In the genomic region with DNA sequence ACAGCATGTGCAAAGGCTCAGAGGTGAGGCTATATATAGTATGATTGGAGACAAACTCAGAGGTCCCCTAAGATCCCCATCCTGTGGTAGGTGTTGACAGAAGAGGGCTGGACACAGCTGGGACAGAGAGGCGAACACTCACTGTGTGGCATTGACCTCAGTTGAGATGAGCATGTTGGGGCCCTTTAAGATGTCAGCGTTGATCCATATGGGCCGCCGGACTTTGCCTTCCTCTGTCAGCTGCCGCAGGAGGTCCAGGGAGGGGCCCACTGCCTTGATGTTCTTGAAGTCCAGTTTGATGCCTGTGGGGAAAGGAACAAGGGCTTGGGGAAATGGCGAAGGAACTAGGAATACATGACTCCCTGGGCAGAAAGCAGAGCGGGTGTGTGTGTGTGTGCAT, we compare ENCODE assay signal across 29 cellular contexts. TPM values are rescaled to one million over a fixed set of nuclear protein-coding genes. Genes with fewer than 3 reads are reported as not detected.
"Had no signal": no experiment of that assay in that cellular context is flagged by ENCODE, and none has a peak within 500 bp of the region (broad histone marks: within the 10 kb centered on the region; RNA-seq: fewer than 3 reads in every experiment).

No MANE protein-coding gene starts in this region.

- H3K27me3 Mint-ChIP-seq: activated naive CD8-positive, alpha-beta T cell treated with anti-CD3 and anti-CD28 coated beads, Interleukin-2, amount 50 U/mL, for 24 hours; naive thymus-derived CD4-positive, alpha-beta T cell had no signal

- H3K4me3 ChIP-seq: body of pancreas, cardiac muscle cell, heart right ventricle, lung, pancreas, skin epidermis, transverse colon, vagina had no signal

- H3K4me1 Mint-ChIP-seq: activated CD4-positive, alpha-beta memory T cell treated with anti-CD3 and anti-CD28 coated beads, Interleukin-2, amount 10 ng/mL, durations not matched to agents 7 days and 5 days; activated CD4-positive, alpha-beta T cell treated with anti-CD3 and anti-CD28 coated beads, Interleukin-2, amount 10 ng/mL, durations not matched to agents 24 days and 14 days; activated naive CD8-positive, alpha-beta T cell treated with anti-CD3 and anti-CD28 coated beads, Interleukin-2, amount 50 U/mL, for 24 hours; naive thymus-derived CD4-positive, alpha-beta T cell; stimulated activated naive B cell treated with anti-CD40 and anti-IgM and Interleukin-4, amounts not matched to agents 10 μg/mL and 1 μg/mL and 100 μg/mL, for 72 hours had no signal

- DNase-seq: activated CD4-positive, alpha-beta memory T cell treated with anti-CD3 and anti-CD28 coated beads, Interleukin-2, amount 10 ng/mL, durations not matched to agents 7 days and 5 days; activated CD4-positive, alpha-beta T cell treated with anti-CD3 and anti-CD28 coated beads, Interleukin-2, amount 10 ng/mL, durations not matched to agents 24 days and 14 days; activated gamma-delta T cell; activated naive CD4-positive, alpha-beta T cell treated with anti-CD3 and anti-CD28 coated beads, Interleukin-2, amount 50 U/mL, for 16 hours; activated naive CD8-positive, alpha-beta T cell treated with anti-CD3 and anti-CD28 coated beads, Interleukin-2, amount 50 U/mL, for 24 hours; activated T-cell treated with anti-CD3 and anti-CD28 coated beads for 4 hours; anterior cingulate cortex; body of pancreas; erythroblast; foreskin fibroblast; heart right ventricle; naive thymus-derived CD4-positive, alpha-beta T cell; pancreas; stimulated activated CD4-positive, alpha-beta T cell treated with anti-CD3 and anti-CD28 coated beads, Interleukin-15, amount 100 ng/mL, for 24 hours; stimulated activated naive B cell treated with anti-CD40 and anti-IgM and Interleukin-4, amounts not matched to agents 10 μg/mL and 1 μg/mL and 100 μg/mL, for 72 hours had no signal

- H3K27ac ChIP-seq: body of pancreas, cardiac muscle cell, heart right ventricle, pancreas, skin epidermis, transverse colon, vagina, VCaP had no signal

- H3K9me3 Mint-ChIP-seq: activated CD4-positive, alpha-beta memory T cell treated with anti-CD3 and anti-CD28 coated beads, Interleukin-2, amount 10 ng/mL, durations not matched to agents 7 days and 5 days; activated CD4-positive, alpha-beta T cell treated with anti-CD3 and anti-CD28 coated beads, Interleukin-2, amount 10 ng/mL, durations not matched to agents 24 days and 14 days; activated naive CD8-positive, alpha-beta T cell treated with anti-CD3 and anti-CD28 coated beads, Interleukin-2, amount 50 U/mL, for 24 hours; naive thymus-derived CD4-positive, alpha-beta T cell; stimulated activated naive B cell treated with anti-CD40 and anti-IgM and Interleukin-4, amounts not matched to agents 10 μg/mL and 1 μg/mL and 100 μg/mL, for 72 hours; T-helper 2 cell treated with Interferon-gamma antibody and Interleukin-4, amounts not matched to agents 5 μg/mL and 100 μg/mL, for 36 hours had no signal

- H3K36me3 Mint-ChIP-seq: naive thymus-derived CD4-positive, alpha-beta T cell; stimulated activated naive B cell treated with anti-CD40 and anti-IgM and Interleukin-4, amounts not matched to agents 10 μg/mL and 1 μg/mL and 100 μg/mL, for 72 hours had no signal

- H3K36me3 ChIP-seq: cardiac muscle cell, pancreas, transverse colon, vagina had no signal

- H3K4me3 Mint-ChIP-seq: activated CD4-positive, alpha-beta memory T cell treated with anti-CD3 and anti-CD28 coated beads, Interleukin-2, amount 10 ng/mL, durations not matched to agents 7 days and 5 days; activated CD4-positive, alpha-beta T cell treated with anti-CD3 and anti-CD28 coated beads, Interleukin-2, amount 10 ng/mL, durations not matched to agents 24 days and 14 days; activated naive CD8-positive, alpha-beta T cell treated with anti-CD3 and anti-CD28 coated beads, Interleukin-2, amount 50 U/mL, for 24 hours; naive thymus-derived CD4-positive, alpha-beta T cell; stimulated activated naive B cell treated with anti-CD40 and anti-IgM and Interleukin-4, amounts not matched to agents 10 μg/mL and 1 μg/mL and 100 μg/mL, for 72 hours; T-helper 2 cell treated with Interferon-gamma antibody and Interleukin-4, amounts not matched to agents 5 μg/mL and 100 μg/mL, for 36 hours had no signal

- ATAC-seq: activated CD4-positive, CD25-positive, alpha-beta regulatory T cell treated with anti-CD3 and anti-CD28 coated beads, Interleukin-2, amount 50 U/mL, for 24 hours; activated naive CD8-positive, alpha-beta T cell treated with anti-CD3 and anti-CD28 coated beads, Interleukin-2, amount 50 U/mL, for 24 hours; body of pancreas; left lobe of liver; naive thymus-derived CD4-positive, alpha-beta T cell; pancreas; right cardiac atrium; stimulated activated naive B cell treated with anti-CD40 and anti-IgM and Interleukin-4, amounts not matched to agents 10 μg/mL and 1 μg/mL and 100 μg/mL, for 72 hours had no signal

- H3K27ac Mint-ChIP-seq: activated CD4-positive, alpha-beta memory T cell treated with anti-CD3 and anti-CD28 coated beads, Interleukin-2, amount 10 ng/mL, durations not matched to agents 7 days and 5 days; activated CD4-positive, alpha-beta T cell treated with anti-CD3 and anti-CD28 coated beads, Interleukin-2, amount 10 ng/mL, durations not matched to agents 24 days and 14 days; activated naive CD8-positive, alpha-beta T cell treated with anti-CD3 and anti-CD28 coated beads, Interleukin-2, amount 50 U/mL, for 24 hours; stimulated activated naive B cell treated with anti-CD40 and anti-IgM and Interleukin-4, amounts not matched to agents 10 μg/mL and 1 μg/mL and 100 μg/mL, for 72 hours; T-helper 2 cell treated with Interferon-gamma antibody and Interleukin-4, amounts not matched to agents 5 μg/mL and 100 μg/mL, for 36 hours had no signal

- H3K27me3 ChIP-seq: body of pancreas, cardiac muscle cell, pancreas, transverse colon, vagina had no signal

RNA-seq across cellular contexts. Expression of a gene that starts 8.8 kb away (rescaled TPM):
- total RNA-seq: activated CD4-positive, alpha-beta memory T cell treated with anti-CD3 and anti-CD28 coated beads, Interleukin-2, amount 10 ng/mL, durations not matched to agents 7 days and 5 days; activated CD4-positive, alpha-beta T cell treated with anti-CD3 and anti-CD28 coated beads, Interleukin-2, amount 10 ng/mL, durations not matched to agents 24 days and 14 days; body of pancreas; cerebellum; fibroblast of lung; lung; naive thymus-derived CD4-positive, alpha-beta T cell; pulmonary artery endothelial cell; temporal lobe; vagina had no signal

RNA-seq across cellular contexts. Expression of a gene that starts 27.0 kb away (rescaled TPM):
- total RNA-seq: pulmonary artery endothelial cell had no signal
